ENCODE assay signal across 9 cellular contexts in genomic region chr6:111844376-111844775, GRCh38. TPM values are rescaled to one million over a fixed set of nuclear protein-coding genes. Genes with fewer than 3 reads are reported as not detected.
DNase-seq lines count a peak whose midpoint lies in the region; ATAC-seq and TF ChIP-seq lines count a peak whose summit lies in the region.
"Had no signal": no experiment of that assay in that cellular context is flagged by ENCODE, and none has a peak within 500 bp of the region (broad histone marks: within the 10 kb centered on the region; RNA-seq: fewer than 3 reads in every experiment).

No MANE protein-coding gene starts in this region.

- no peaks in the 10 kb centered on the region for H3K27me3 ChIP-seq in gastrocnemius medialis

- TF ChIP-seq CTCF in gastrocnemius medialis (IDR thresholded peaks at IDR 0.05 in 4 of 5, conservative IDR thresholded peaks at IDR 0.05 in 1 of 5), result no peak

- no peak for TF ChIP-seq POLR2A in gastrocnemius medialis (IDR thresholded peaks at IDR 0.05)

- in situ Hi-C loops in gastrocnemius medialis (cut with MboI; ENCODE audit: low sequenced_read_pairs in 4 of 4), result no loop called here

- H3K9me3 ChIP-seq in gastrocnemius medialis, result no peaks in the 10 kb centered on the region

- H3K4me1 ChIP-seq in gastrocnemius medialis, result peaks cover 7 to 16% of the 10 kb centered on the region in 2 donors

- DNase-seq in germinal center (ENCODE audit: low spot score), result peak; percentile 20
- DNase-seq in HuH-7.5 (ENCODE audit: low spot score), result no peak
- no peak for DNase-seq in gastrocnemius medialis
- DNase-seq in NCI-H2171 (lab: John Stamatoyannopoulos, UW), result no peak
- no peak for DNase-seq in activated CD4-positive, alpha-beta T cell treated with anti-CD3 and anti-CD28 coated beads for 4 hours
- DNase-seq: NCI-H1417 had no signal

- ATAC-seq in GM18499 (IDR thresholded peaks at IDR 0.05; ENCODE audit: insufficient read depth, unreplicated experiment), result peak; percentile 33
- ATAC-seq in GM21381 (IDR thresholded peaks at IDR 0.05; ENCODE audit: unreplicated experiment), result peak; percentile 54
- peak; percentile 43 for ATAC-seq in HG03521 (IDR thresholded peaks at IDR 0.05; ENCODE audit: unreplicated experiment)
- no peak for ATAC-seq in gastrocnemius medialis

- H3K4me3 ChIP-seq in gastrocnemius medialis, result no peak overlapping the region

- no peak overlapping the region for H3K27ac ChIP-seq in gastrocnemius medialis

- no peaks in the 10 kb centered on the region for H3K36me3 ChIP-seq in gastrocnemius medialis

- intact Hi-C loops in gastrocnemius medialis (cut with DNase I; ENCODE audit: low total_unique reads), result no loop called here

RNA-seq across cellular contexts. Expression of gene FYN, which starts 28.9 kb away (rescaled TPM):
- 10 to 100 TPM in 3 of 4 donors, 1 to 10 TPM in 1; 9.2 to 36.8 (median 17.0) TPM for total RNA-seq in gastrocnemius medialis

Comparison
In these comparisons a context has a peak if more than half of its experiments do, and no peak if none do; other contexts are left out.
1. ATAC-seq: peak in GM18499 (single experiment), GM21381 (single experiment) and HG03521 (single experiment); none in gastrocnemius medialis (0 of 2).